Comparison of ENCODE assay signal across 8 cellular contexts in the genomic region with DNA sequence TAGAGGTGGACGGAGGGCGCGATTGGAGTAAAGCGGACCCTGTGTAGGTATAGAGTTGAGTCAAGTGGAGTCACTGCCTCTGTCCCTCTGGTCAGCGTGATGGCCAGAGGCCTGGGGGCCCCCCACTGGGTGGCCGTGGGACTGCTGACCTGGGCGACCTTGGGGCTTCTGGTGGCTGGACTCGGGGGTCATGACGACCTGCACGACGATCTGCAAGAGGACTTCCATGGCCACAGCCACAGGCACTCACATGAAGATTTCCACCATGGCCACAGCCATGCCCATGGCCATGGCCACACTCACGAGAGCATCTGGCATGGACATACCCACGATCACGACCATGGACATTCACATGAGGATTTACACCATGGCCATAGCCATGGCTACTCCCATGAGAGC. TPM values are rescaled to one million over a fixed set of nuclear protein-coding genes. Genes with fewer than 3 reads are reported as not detected.
DNase-seq lines count a peak whose midpoint lies in the region; ATAC-seq, FAIRE-seq and TF ChIP-seq lines count a peak whose summit lies in the region.

No MANE protein-coding gene starts in this region.

- DNase-seq in A673 (ENCODE audit: low spot score) (no peak), GM12892 (ENCODE audit: insufficient read length) (no peak), NCI-H1436 (lab: John Stamatoyannopoulos, UW) (no peak)
- DNase-seq in central memory CD8-positive, alpha-beta T cell (ENCODE audit: low spot score in 2 of 2): no peak

- FAIRE-seq in GM12892 (lab: Jason Lieb, UNC): no peak

- H3K4me3 Mint-ChIP-seq in central memory CD8-positive, alpha-beta T cell: peak overlapping the region; percentile 99

- H3K27me3 ChIP-seq in A673 (replicated peaks; ENCODE audit: insufficient read depth, low read depth, low read length, poor library complexity): no peaks in the 10 kb centered on the region
- peaks cover 10% of the 10 kb centered on the region for H3K27me3 ChIP-seq in HUES6 (ENCODE audit: control insufficient read depth, insufficient read depth, low read length)
- H3K27me3 ChIP-seq in mononuclear cell (ENCODE audit: insufficient read depth, low read length): no peaks in the 10 kb centered on the region

- peak overlapping the region; percentile 95 for H3K27ac ChIP-seq in A673 (ENCODE audit: low read depth, low read length, poor library complexity, severe bottlenecking)
- H3K27ac ChIP-seq in HUES6 (ENCODE audit: low read depth, low read length): peak overlapping the region; percentile 93; the same call in 1 of the 2 replicates

- POLR2A ChIA-PET in A673 (lab: Charles Lee; ENCODE audit: low non-redundant PET): no interaction called here

- TSS peak; percentile 75 for BruUV-seq in A673 (replicated peaks; lab: Mats Ljungman, UMichigan)

- H3K36me3 Mint-ChIP-seq in central memory CD8-positive, alpha-beta T cell (ENCODE audit: insufficient read depth): peaks cover 41% of the 10 kb centered on the region

- H3K9ac ChIP-seq in HUES6 (ENCODE audit: low read length): peak overlapping the region; percentile 98

- CTCF ChIA-PET in A673 (lab: Charles Lee): no interaction called here

- no peak for TF ChIP-seq POLR2A in GM12892 (IDR thresholded peaks at IDR 0.05; ENCODE audit: low read depth, low read length)

- H3K9me3 ChIP-seq in A673 (ENCODE audit: low read depth, low read length, poor library complexity, severe bottlenecking) (no peaks in the 10 kb centered on the region), HUES6 (ENCODE audit: control insufficient read depth, insufficient read depth, low read depth, low read length) (no peaks in the 10 kb centered on the region), mononuclear cell (ENCODE audit: low read depth, low read length) (no peaks in the 10 kb centered on the region)

- no peak for TF ChIP-seq CTCF in A673 (conservative IDR thresholded peaks at IDR 0.05; ENCODE audit: low read depth, low read length)

- peaks cover 40% of the 10 kb centered on the region for H3K36me3 ChIP-seq in A673 (ENCODE audit: insufficient read depth, low read length, poor library complexity, severe bottlenecking)
- H3K36me3 ChIP-seq in HUES6 (ENCODE audit: control insufficient read depth, insufficient read depth, low read length): peaks cover 29% of the 10 kb centered on the region

- no peak for ATAC-seq in central memory CD8-positive, alpha-beta T cell (replicated peaks; ENCODE audit: extremely low read depth, poor library complexity, severe bottlenecking)
- ATAC-seq in GM19324 (IDR thresholded peaks at IDR 0.05; ENCODE audit: low FRiP score, unreplicated experiment) (no peak), GM19463 (IDR thresholded peaks at IDR 0.05; ENCODE audit: unreplicated experiment) (no peak)

- H3K4me1 Mint-ChIP-seq in central memory CD8-positive, alpha-beta T cell: peaks cover 78% of the 10 kb centered on the region

- H3K4me1 ChIP-seq in A673 (ENCODE audit: insufficient read depth, low read length, poor library complexity, severe bottlenecking): peaks cover 32% of the 10 kb centered on the region
- peaks cover 38% of the 10 kb centered on the region; the same call in 1 of the 2 replicates for H3K4me1 ChIP-seq in HUES6 (ENCODE audit: control insufficient read depth, insufficient read depth, low read length)
- peaks cover 53% of the 10 kb centered on the region for H3K4me1 ChIP-seq in mononuclear cell (ENCODE audit: insufficient read depth, low read length)

- H3K4me3 ChIP-seq in A673 (ENCODE audit: low read depth, low read length, poor library complexity, severe bottlenecking): peak overlapping the region; percentile 80
- peak overlapping the region; percentile 91 for H3K4me3 ChIP-seq in HUES6 (ENCODE audit: low read depth, low read length)
- peak overlapping the region; percentile 85 for H3K4me3 ChIP-seq in mononuclear cell (ENCODE audit: low read length)

- no peaks in the 10 kb centered on the region for H3K27me3 Mint-ChIP-seq in central memory CD8-positive, alpha-beta T cell

- H3K27ac Mint-ChIP-seq in central memory CD8-positive, alpha-beta T cell (ENCODE audit: low read depth): peak overlapping the region; percentile 99

- no peaks in the 10 kb centered on the region for H3K9me3 Mint-ChIP-seq in central memory CD8-positive, alpha-beta T cell

- intact Hi-C loops in A673 (cut with micrococcal nuclease; ENCODE audit: unreplicated experiment): loop anchor here (2.0 to 10.0 kb wide), 3 partner anchors 48 to 194 kb away; a partner anchor contains a TSS

RNA-seq across cellular contexts. Expression of a gene that starts 0.5 kb away (rescaled TPM):
- total RNA-seq in A673 (2021) (119 and 124 TPM in 2 replicates), mononuclear cell (10.7 TPM)
- 34.0 TPM for polyA plus RNA-seq in GM12892 (2012; ENCODE audit: missing spikeins)

RNA-seq across cellular contexts. Expression of a gene that starts 0.7 kb away (rescaled TPM):
- total RNA-seq in A673 (2021) (42.7 and 43.6 TPM in 2 replicates), mononuclear cell (11.3 TPM)
- polyA plus RNA-seq in GM12892 (2012; ENCODE audit: missing spikeins): 22.8 TPM

RNA-seq across cellular contexts. Expression of a gene that starts 3.3 kb away (rescaled TPM):
- 5.9 and 11.0 TPM in 2 replicates for total RNA-seq in A673 (2021)
- total RNA-seq in mononuclear cell: 6.4 TPM
- polyA plus RNA-seq in GM12892 (2012; ENCODE audit: missing spikeins): 17.4 TPM

RNA-seq across cellular contexts. Expression of a gene that starts 7.2 kb away (rescaled TPM):
- total RNA-seq in A673 (2021) (43.3 and 47.5 TPM in 2 replicates), mononuclear cell (11.4 TPM)
- 19.7 TPM for polyA plus RNA-seq in GM12892 (2012; ENCODE audit: missing spikeins)

RNA-seq across cellular contexts. Expression of a gene that starts 8.9 kb away (rescaled TPM):
- total RNA-seq in A673 (2021): 1.6 and 1.9 TPM in 2 replicates
- total RNA-seq in mononuclear cell: 0.63 TPM
- 0.83 TPM for polyA plus RNA-seq in GM12892 (2012; ENCODE audit: missing spikeins)

Comparison
In these comparisons a context has a peak if more than half of its experiments do, and no peak if none do; other contexts are left out.
1. RNA of a gene that starts 0.5 kb away (total RNA-seq): 119 to 124 TPM in A673; 10.7 TPM in mononuclear cell (single experiment); every median in the first group is over 10 times any median in the second.
2. Peak in every context shown above with its lines, with median percentiles within 50 percentile points of each other: H3K4me3 ChIP-seq.